ENCODE assay signal across 10 cellular contexts in the genomic region with DNA sequence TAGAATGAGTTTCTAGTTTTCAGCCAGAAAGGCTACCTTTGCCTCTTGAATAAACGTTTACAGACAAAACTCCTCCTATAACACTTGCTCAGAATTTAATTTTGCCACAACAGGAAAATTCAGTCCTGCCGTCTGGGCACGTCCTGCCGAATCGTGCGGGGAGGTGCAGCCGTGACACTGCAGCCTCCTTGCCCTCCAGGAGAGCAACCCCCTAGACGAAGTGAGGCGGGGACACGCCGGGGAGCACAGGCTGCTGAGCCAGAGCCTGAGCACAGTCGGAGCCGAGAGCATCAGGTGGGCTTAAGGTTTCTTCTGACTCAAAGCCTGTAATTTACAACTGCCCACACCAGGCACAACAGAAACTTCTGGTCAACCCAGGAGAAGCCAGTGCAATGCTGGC.
DNase-seq lines count a peak whose midpoint lies in the region; ATAC-seq lines count a peak whose summit lies in the region.
"Had no signal": no experiment of that assay in that cellular context is flagged by ENCODE, and none has a peak within 500 bp of the region (broad histone marks: within the 10 kb centered on the region; RNA-seq: fewer than 3 reads in every experiment).

No MANE protein-coding gene starts in this region.

- intact Hi-C loops in CD4-positive, alpha-beta memory T cell (cut with micrococcal nuclease), result no loop called here
- intact Hi-C loops in cardiac septum (cut with DNase I), result no loop called here

- no peaks in the 10 kb centered on the region for H3K9me3 ChIP-seq in CD4-positive, alpha-beta memory T cell (ENCODE audit: control insufficient read depth in 1 of 2, low read length in 2 of 2)
- 0 out of 2 replicates have a peak, but pooled peaks cover 6% of the 10 kb centered on the region for H3K9me3 ChIP-seq in HUES6 (ENCODE audit: control insufficient read depth, insufficient read depth, low read depth, low read length)
- H3K9me3 ChIP-seq: HAP-1 had no signal

- no peak overlapping the region for H3K27ac ChIP-seq in CD4-positive, alpha-beta memory T cell (ENCODE audit: low read depth, low read length)
- H3K27ac ChIP-seq in HUES6 (ENCODE audit: low read depth, low read length), result no peak overlapping the region

- no peaks in the 10 kb centered on the region for H3K27me3 ChIP-seq in CD4-positive, alpha-beta memory T cell (ENCODE audit: insufficient read depth, low read length)
- H3K27me3 ChIP-seq in HUES6 (ENCODE audit: control insufficient read depth, insufficient read depth, low read length), result peaks cover 11% of the 10 kb centered on the region; the same call in 1 of the 2 replicates

- H3K4me1 ChIP-seq in CD4-positive, alpha-beta memory T cell (ENCODE audit: insufficient read depth, low read length), result peaks cover 17% of the 10 kb centered on the region
- H3K4me1 ChIP-seq in HUES6 (ENCODE audit: control insufficient read depth, insufficient read depth, low read length), result 0 out of 2 replicates have a peak, but pooled peaks cover 3% of the 10 kb centered on the region
- H3K4me1 ChIP-seq: HAP-1 had no signal

- H3K27ac Mint-ChIP-seq in CD4-positive, alpha-beta memory T cell, result peak overlapping the region in 4 of 7 donors; percentile 0 to 48 (median 24)
- H3K27ac Mint-ChIP-seq in activated naive CD8-positive, alpha-beta T cell, result no peak overlapping the region
- no peak overlapping the region for H3K27ac Mint-ChIP-seq in memory B cell

- ATAC-seq in memory B cell (ENCODE audit: low read depth) (no peak), GM19467 (IDR thresholded peaks at IDR 0.05; ENCODE audit: unreplicated experiment) (no peak)

- H3K9me3 Mint-ChIP-seq in CD4-positive, alpha-beta memory T cell, result peaks cover 0 to 4% (median 0%) of the 10 kb centered on the region in 8 donors
- no peaks in the 10 kb centered on the region for H3K9me3 Mint-ChIP-seq in activated naive CD8-positive, alpha-beta T cell (ENCODE audit: low read depth)
- peaks cover 2% of the 10 kb centered on the region for H3K9me3 Mint-ChIP-seq in memory B cell

- H3K36me3 ChIP-seq in CD4-positive, alpha-beta memory T cell (ENCODE audit: insufficient read depth, low read length), result no peaks in the 10 kb centered on the region
- no peaks in the 10 kb centered on the region for H3K36me3 ChIP-seq in HUES6 (ENCODE audit: control insufficient read depth, insufficient read depth, low read length)
- H3K36me3 ChIP-seq: HAP-1 had no signal

- H3K4me3 Mint-ChIP-seq in CD4-positive, alpha-beta memory T cell, result peak overlapping the region; percentile 77 to 89 (median 86)
- H3K4me3 Mint-ChIP-seq in activated naive CD8-positive, alpha-beta T cell, result peak overlapping the region; percentile 85
- peak overlapping the region; percentile 80 for H3K4me3 Mint-ChIP-seq in memory B cell

- no peaks in the 10 kb centered on the region for H3K36me3 Mint-ChIP-seq in CD4-positive, alpha-beta memory T cell
- H3K36me3 Mint-ChIP-seq in activated naive CD8-positive, alpha-beta T cell, result peaks cover 3% of the 10 kb centered on the region
- no peaks in the 10 kb centered on the region for H3K36me3 Mint-ChIP-seq in memory B cell

- no peak for DNase-seq in CD4-positive, alpha-beta memory T cell
- DNase-seq in memory B cell (ENCODE audit: low spot score in 2 of 2), result no peak
- no peak for DNase-seq in SW480 (ENCODE audit: low spot score)
- no peak for DNase-seq in cardiac septum (ENCODE audit: low spot score)
- no peak for DNase-seq in NCI-H446 (lab: John Stamatoyannopoulos, UW)
- DNase-seq: NCI-H1930 had no signal

- CTCF ChIA-PET in CD4-positive, alpha-beta memory T cell (lab: Charles Lee; ENCODE audit: partially characterized antibody), result interaction anchor here (2.7 kb wide), 1 partner anchor 18 kb away, joined by 13 read pairs; no protein-coding TSS in a partner anchor

- peaks cover 0 to 2% of the 10 kb centered on the region in 2 donors for H3K27me3 Mint-ChIP-seq in CD4-positive, alpha-beta memory T cell
- no peaks in the 10 kb centered on the region for H3K27me3 Mint-ChIP-seq in activated naive CD8-positive, alpha-beta T cell
- H3K27me3 Mint-ChIP-seq in memory B cell, result peaks cover 12% of the 10 kb centered on the region

- peaks cover 6 to 13% (median 11%) of the 10 kb centered on the region in 4 donors for H3K4me1 Mint-ChIP-seq in CD4-positive, alpha-beta memory T cell
- peaks cover 12% of the 10 kb centered on the region for H3K4me1 Mint-ChIP-seq in activated naive CD8-positive, alpha-beta T cell (ENCODE audit: low read depth)
- peaks cover 2% of the 10 kb centered on the region for H3K4me1 Mint-ChIP-seq in memory B cell

- H3K4me3 ChIP-seq in CD4-positive, alpha-beta memory T cell (ENCODE audit: low read length in 2 of 2), result peak overlapping the region in 1 of 2 donors; percentile 47
- H3K4me3 ChIP-seq in HUES6 (ENCODE audit: low read depth, low read length), result peak overlapping the region; percentile 40; the same call in 1 of the 2 replicates

- POLR2A ChIA-PET in CD4-positive, alpha-beta memory T cell (lab: Charles Lee; ENCODE audit: partially characterized antibody), result no interaction called here

- no peak overlapping the region for H3K9ac ChIP-seq in HUES6 (ENCODE audit: low read length)

Comparison
In these comparisons a context has a peak if more than half of its experiments do, and no peak if none do; other contexts are left out.
1. H3K27ac Mint-ChIP-seq: peak in CD4-positive, alpha-beta memory T cell (4 of 7); none in activated naive CD8-positive, alpha-beta T cell (single experiment) and memory B cell (single experiment).
2. Peak in every context shown above with its lines, with median percentiles within 50 percentile points of each other: H3K4me3 Mint-ChIP-seq.